In genomic region chr20:14284443-14284842, GRCh38 we compare ENCODE assay signal across 24 cellular contexts. TPM values are rescaled to one million over a fixed set of nuclear protein-coding genes. Genes with fewer than 3 reads are reported as not detected.
"Had no signal": no experiment of that assay in that cellular context is flagged by ENCODE, and none has a peak within 500 bp of the region (broad histone marks: within the 10 kb centered on the region; RNA-seq: fewer than 3 reads in every experiment).

No MANE protein-coding gene starts in this region.

- H3K4me3 ChIP-seq: gastroesophageal sphincter, heart left ventricle, lower lobe of right lung, neural progenitor cell, right lobe of liver, smooth muscle cell, transverse colon, vagina had no signal

- DNase-seq: central memory CD4-positive, alpha-beta T cell; effector CD8-positive, alpha-beta T cell; endodermal cell; erythroblast; heart left ventricle; hippocampal formation; kidney glomerular epithelial cell; left colon; left ventricle myocardium superior; lower lobe of right lung; naive B cell; right lobe of liver; stimulated activated CD4-positive, alpha-beta T cell treated with anti-CD3 and anti-CD28 coated beads, Interleukin-12 subunit alpha, Interleukin-12 subunit beta, amount 100 ng/mL, for 4 hours; stimulated activated CD4-positive, alpha-beta T cell treated with anti-CD3 and anti-CD28 coated beads, Interleukin-1b, Interleukin-23, amount 100 ng/mL, for 48 hours; stimulated activated CD4-positive, alpha-beta T cell treated with anti-CD3 and anti-CD28 coated beads, Interleukin-4, amount 100 ng/mL, for 24 hours; stimulated activated naive CD8-positive, alpha-beta T cell treated with anti-CD3 and anti-CD28 coated beads, Interleukin-15, Interleukin-2, amounts not matched to agents 100 U/mL and 50 U/mL, for 24 hours; transverse colon had no signal

- H3K9ac ChIP-seq: neural progenitor cell, parathyroid adenoma had no signal

- H3K9me3 ChIP-seq: gastroesophageal sphincter, heart left ventricle, lower lobe of right lung, right lobe of liver, transverse colon, vagina had no signal

- H3K36me3 ChIP-seq: gastroesophageal sphincter, heart left ventricle, lower lobe of right lung, neural progenitor cell, right lobe of liver, transverse colon, vagina had no signal

- H3K4me2 ChIP-seq: neural progenitor cell, smooth muscle cell had no signal

- H3K27ac ChIP-seq: gastroesophageal sphincter, heart left ventricle, lower lobe of right lung, neural progenitor cell, parathyroid adenoma, right lobe of liver, transverse colon, vagina had no signal

- H3K4me1 ChIP-seq: gastroesophageal sphincter, heart left ventricle, lower lobe of right lung, neural progenitor cell, parathyroid adenoma, right lobe of liver, transverse colon, vagina had no signal

- ATAC-seq: gastroesophageal sphincter; heart left ventricle; left colon; left ventricle myocardium superior; right lobe of liver; stimulated activated memory B cell treated with anti-CD40 and anti-IgM and Interleukin-4, amounts not matched to agents 10 μg/mL and 1 μg/mL and 100 μg/mL, for 72 hours; stimulated activated naive CD8-positive, alpha-beta T cell treated with anti-CD3 and anti-CD28 coated beads, Interleukin-15, Interleukin-2, amounts not matched to agents 100 U/mL and 50 U/mL, for 24 hours had no signal

- H3K79me2 ChIP-seq: parathyroid adenoma had no signal

- H2AFZ ChIP-seq: neural progenitor cell, parathyroid adenoma had no signal

- H3K27me3 ChIP-seq: gastroesophageal sphincter, heart left ventricle, neural progenitor cell, right lobe of liver, transverse colon, vagina had no signal

RNA-seq across cellular contexts. Expression of gene FLRT3, which starts 53.0 kb away (rescaled TPM):
- total RNA-seq: mononuclear cell had no signal
